In the genomic region with DNA sequence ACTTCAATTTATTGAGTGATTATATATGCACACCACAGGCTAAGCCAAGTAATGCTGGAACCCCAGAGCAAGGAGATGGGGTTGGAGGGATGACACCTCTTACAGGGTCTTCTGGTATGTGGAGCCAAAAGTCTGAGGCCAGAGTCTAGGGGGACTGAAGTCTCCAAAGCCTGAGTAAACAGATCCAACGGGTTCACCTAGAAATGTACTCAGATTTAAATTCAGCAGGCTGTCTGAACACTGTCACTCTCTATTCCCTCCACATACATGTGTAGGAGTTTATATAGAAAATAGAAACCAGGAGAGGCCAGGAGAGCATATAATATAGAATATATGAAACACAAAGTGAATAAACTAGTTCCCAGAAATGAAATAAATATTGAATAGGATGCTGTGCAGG, we compare ENCODE assay signal across 11 cellular contexts.
"Had no signal": no experiment of that assay in that cellular context is flagged by ENCODE, and none has a peak within 500 bp of the region (broad histone marks: within the 10 kb centered on the region; RNA-seq: fewer than 3 reads in every experiment).

No MANE protein-coding gene starts in this region.

- DNase-seq: GM23248, GOT3, H7, H9, HCEC 1CT, HFFc6 had no signal

- H3K27ac ChIP-seq: GM23248 had no signal

- FAIRE-seq: H1, H54 had no signal

- H3K4me2 ChIP-seq: GM23338 had no signal

- H3K36me3 ChIP-seq: HAP-1 had no signal

- H3K9ac ChIP-seq: GM23248 had no signal

- H3K4me3 ChIP-seq: GM23248, GM23338, HAP-1 had no signal

- ATAC-seq: GM23338, HCT116 had no signal

- H2AFZ ChIP-seq: GM23248, GM23338 had no signal

- H3K9me3 ChIP-seq: HAP-1 had no signal
